23 cellular contexts compared by ENCODE assay signal in genomic region chr3:64003589-64003988, GRCh38. TPM values are rescaled to one million over a fixed set of nuclear protein-coding genes. Genes with fewer than 3 reads are reported as not detected.
A peak's percentile ranks its signal among the peaks of the same experiment; 100 is the strongest.
DNase-seq lines count a peak whose midpoint lies in the region; ATAC-seq, FAIRE-seq and TF ChIP-seq lines count a peak whose summit lies in the region.
"Had no signal": no experiment of that assay in that cellular context is flagged by ENCODE, and none has a peak within 500 bp of the region (broad histone marks: within the 10 kb centered on the region; RNA-seq: fewer than 3 reads in every experiment).

No MANE protein-coding gene starts in this region.

- H3K27ac Mint-ChIP-seq in activated T-cell treated with anti-CD3 and anti-CD28 coated beads, Interleukin-2, amount 50 U/mL, for 24 hours, result peak overlapping the region; percentile 35
- H3K27ac Mint-ChIP-seq in activated T-cell treated with anti-CD3 and anti-CD28 coated beads, Interleukin-2, amount 50 U/mL, for 72 hours, result no peak overlapping the region
- peak overlapping the region in 4 of 7 donors; percentile 10 to 43 (median 34) for H3K27ac Mint-ChIP-seq in CD4-positive, alpha-beta memory T cell
- H3K27ac Mint-ChIP-seq: B cell, HFFc6 had no signal

- intact Hi-C loops in CD4-positive, alpha-beta memory T cell (cut with micrococcal nuclease), result no loop called here
- intact Hi-C loops in pancreas (cut with DNase I), result no loop called here

- no peak for TF ChIP-seq POLR2A in GM12891 (IDR thresholded peaks at IDR 0.05; ENCODE audit: low read depth, low read length)

- no peaks in the 10 kb centered on the region for H3K27me3 Mint-ChIP-seq in activated T-cell treated with anti-CD3 and anti-CD28 coated beads, Interleukin-2, amount 50 U/mL, for 24 hours
- H3K27me3 Mint-ChIP-seq in activated T-cell treated with anti-CD3 and anti-CD28 coated beads, Interleukin-2, amount 50 U/mL, for 72 hours (ENCODE audit: low read depth), result no peaks in the 10 kb centered on the region
- H3K27me3 Mint-ChIP-seq in CD4-positive, alpha-beta memory T cell, result no peaks in the 10 kb centered on the region
- H3K27me3 Mint-ChIP-seq: B cell; CD4-positive, CD25-positive, alpha-beta regulatory T cell had no signal

- H3K9me3 ChIP-seq in CD4-positive, alpha-beta memory T cell (ENCODE audit: control insufficient read depth in 1 of 2, low read length in 2 of 2), result no peaks in the 10 kb centered on the region
- no peaks in the 10 kb centered on the region for H3K9me3 ChIP-seq in pancreas
- H3K9me3 ChIP-seq: BLaER1, HAP-1 had no signal

- no peak for DNase-seq in activated T-cell treated with anti-CD3 and anti-CD28 coated beads, Interleukin-2, amount 50 U/mL, for 24 hours
- no peak for DNase-seq in activated T-cell treated with anti-CD3 and anti-CD28 coated beads, Interleukin-2, amount 50 U/mL, for 72 hours
- no peak for DNase-seq in CD4-positive, alpha-beta memory T cell
- DNase-seq in amniotic epithelial cell (ENCODE audit: low read depth), result peak; percentile 12
- no peak for DNase-seq in pancreas
- DNase-seq in GM12891 (ENCODE audit: insufficient read length, low spot score), result no peak
- no peak for DNase-seq in foreskin keratinocyte
- DNase-seq: Calu3; CD4-positive, CD25-positive, alpha-beta regulatory T cell; COR-L47; DMS53; DMS79 treated with DMSO at 0.1 percent for 48 hours; GF-D8; GOT3; HFFc6 had no signal

- no peak for ATAC-seq in activated T-cell treated with anti-CD3 and anti-CD28 coated beads, Interleukin-2, amount 50 U/mL, for 72 hours (replicated peaks in 1 of 2)
- ATAC-seq in pancreas (peak in 2 of 4 donors; percentile 12 to 29), foreskin keratinocyte (no peak)

- FAIRE-seq in pancreas (lab: Jason Lieb, UNC) (no peak), GM12891 (lab: Jason Lieb, UNC) (no peak)
- FAIRE-seq: A204.1, GM12892, H54 had no signal

- H3K36me3 ChIP-seq in CD4-positive, alpha-beta memory T cell (ENCODE audit: insufficient read depth, low read length), result peaks cover 82% of the 10 kb centered on the region
- H3K36me3 ChIP-seq in pancreas, result peaks cover 0 to 15% (median 5%) of the 10 kb centered on the region in 3 donors

- no peaks in the 10 kb centered on the region for H3K27me3 ChIP-seq in CD4-positive, alpha-beta memory T cell (ENCODE audit: insufficient read depth, low read length)
- H3K27me3 ChIP-seq in pancreas (no peaks in the 10 kb centered on the region), foreskin keratinocyte (no peaks in the 10 kb centered on the region)
- H3K27me3 ChIP-seq: BLaER1 had no signal

- POLR2A ChIA-PET in CD4-positive, alpha-beta memory T cell (lab: Charles Lee; ENCODE audit: partially characterized antibody), result interaction anchor here (1.6 to 2.1 kb wide), 2 partner anchors 20 to 24 kb away, joined by 4 to 7 read pairs; partner anchors contain the start of gene PSMD6

- peaks cover 18% of the 10 kb centered on the region for H3K4me1 Mint-ChIP-seq in activated T-cell treated with anti-CD3 and anti-CD28 coated beads, Interleukin-2, amount 50 U/mL, for 24 hours (ENCODE audit: low read depth)
- H3K4me1 Mint-ChIP-seq in activated T-cell treated with anti-CD3 and anti-CD28 coated beads, Interleukin-2, amount 50 U/mL, for 72 hours (ENCODE audit: low read depth), result no peaks in the 10 kb centered on the region
- peaks cover 10 to 25% (median 15%) of the 10 kb centered on the region in 4 donors for H3K4me1 Mint-ChIP-seq in CD4-positive, alpha-beta memory T cell
- H3K4me1 Mint-ChIP-seq: B cell had no signal

- WGBS in pancreas, 2 donors, result 13 to 16% methylated on average over 2 of the region's 2 CpGs

- CTCF ChIA-PET in CD4-positive, alpha-beta memory T cell (lab: Charles Lee; ENCODE audit: partially characterized antibody), result interaction anchor here (1.1 to 2.5 kb wide), 4 partner anchors 11 to 42 kb away, joined by 3 to 23 read pairs (median 6); partner anchors contain the start of gene PSMD6

- no peak for TF ChIP-seq CTCF in pancreas (IDR thresholded peaks at IDR 0.05)
- no peak for TF ChIP-seq CTCF in foreskin keratinocyte (conservative IDR thresholded peaks at IDR 0.05)

- H3K4me3 Mint-ChIP-seq in activated T-cell treated with anti-CD3 and anti-CD28 coated beads, Interleukin-2, amount 50 U/mL, for 24 hours, result no peak overlapping the region
- H3K4me3 Mint-ChIP-seq in activated T-cell treated with anti-CD3 and anti-CD28 coated beads, Interleukin-2, amount 50 U/mL, for 72 hours, result no peak overlapping the region
- no peak overlapping the region for H3K4me3 Mint-ChIP-seq in CD4-positive, alpha-beta memory T cell
- H3K4me3 Mint-ChIP-seq: B cell; CD4-positive, CD25-positive, alpha-beta regulatory T cell; HFFc6 had no signal

- H3K4me1 ChIP-seq in CD4-positive, alpha-beta memory T cell (ENCODE audit: insufficient read depth, low read length), result peaks cover 3% of the 10 kb centered on the region
- H3K4me1 ChIP-seq in pancreas, result peaks cover 38 to 73% (median 58%) of the 10 kb centered on the region in 3 donors
- peaks cover under 1% of the 10 kb centered on the region for H3K4me1 ChIP-seq in foreskin keratinocyte

- no peak overlapping the region for H3K27ac ChIP-seq in CD4-positive, alpha-beta memory T cell (ENCODE audit: low read depth, low read length)
- peak overlapping the region in 3 of 4 donors; percentile 4 to 56 (median 55) for H3K27ac ChIP-seq in pancreas
- H3K27ac ChIP-seq in foreskin keratinocyte, result no peak overlapping the region
- H3K27ac ChIP-seq: 22Rv1, BLaER1, C4-2B had no signal

- no peaks in the 10 kb centered on the region for H3K9me3 Mint-ChIP-seq in activated T-cell treated with anti-CD3 and anti-CD28 coated beads, Interleukin-2, amount 50 U/mL, for 24 hours
- H3K9me3 Mint-ChIP-seq in activated T-cell treated with anti-CD3 and anti-CD28 coated beads, Interleukin-2, amount 50 U/mL, for 72 hours, result no peaks in the 10 kb centered on the region
- no peaks in the 10 kb centered on the region for H3K9me3 Mint-ChIP-seq in CD4-positive, alpha-beta memory T cell
- H3K9me3 Mint-ChIP-seq: CD4-positive, CD25-positive, alpha-beta regulatory T cell; HFFc6 had no signal

- H3K36me3 Mint-ChIP-seq in activated T-cell treated with anti-CD3 and anti-CD28 coated beads, Interleukin-2, amount 50 U/mL, for 24 hours (ENCODE audit: low read depth), result peaks cover 42% of the 10 kb centered on the region
- H3K36me3 Mint-ChIP-seq in activated T-cell treated with anti-CD3 and anti-CD28 coated beads, Interleukin-2, amount 50 U/mL, for 72 hours (ENCODE audit: insufficient read depth in 2 of 2), result peaks cover 3 to 16% of the 10 kb centered on the region in 2 donors
- peaks cover 31 to 38% of the 10 kb centered on the region in 2 donors for H3K36me3 Mint-ChIP-seq in CD4-positive, alpha-beta memory T cell

- no peak overlapping the region for H3K4me3 ChIP-seq in CD4-positive, alpha-beta memory T cell (ENCODE audit: low read length in 2 of 2)
- H3K4me3 ChIP-seq in pancreas, result no peak overlapping the region
- H3K4me3 ChIP-seq: BLaER1, HAP-1 had no signal

TF ChIP-seq in GM12891, 5 proteins besides CTCF, POLR2A, EP300 and RAD21:
- TF ChIP-seq PAX5 (IDR thresholded peaks at IDR 0.05; ENCODE audit: insufficient read depth, low read length, severe bottlenecking), result no peak
- TF ChIP-seq POU2F2 (IDR thresholded peaks at IDR 0.05; ENCODE audit: low read depth, low read length), result no peak
- TF ChIP-seq POLR2AphosphoS5 (IDR thresholded peaks at IDR 0.05; ENCODE audit: low read depth, low read length), result no peak
- no peak for TF ChIP-seq SPI1 (IDR thresholded peaks at IDR 0.05; ENCODE audit: low read depth, low read length)
- no peak for TF ChIP-seq TAF1 (IDR thresholded peaks at IDR 0.05; ENCODE audit: low read depth, low read length)

RNA-seq across cellular contexts. Expression of gene PSMD6, which starts 19.7 kb away (rescaled TPM):
- total RNA-seq in activated T-cell treated with anti-CD3 and anti-CD28 coated beads, Interleukin-2, amount 50 U/mL, for 72 hours, result 10 to 100 TPM; 83.4 to 90.3 TPM
- 10 to 100 TPM; 65.7 to 68.1 TPM for total RNA-seq in CD4-positive, alpha-beta memory T cell
- polyA plus RNA-seq in CD4-positive, alpha-beta memory T cell, result 100 to 1,000 TPM; 127 to 152 TPM
- total RNA-seq in pancreas, result 100 to 1,000 TPM in 4 of 6 donors, 10 to 100 TPM in 2; 73.7 to 220 (median 134) TPM
- polyA plus RNA-seq in pancreas, result 100 to 1,000 TPM; 103 to 106 TPM
- polyA plus RNA-seq in GM12891 (2012; ENCODE audit: low read depth, missing spikeins), result 88.4 TPM
- total RNA-seq in foreskin keratinocyte, result 119 and 139 TPM in 2 replicates
- polyA plus RNA-seq in foreskin keratinocyte, result 104 and 132 TPM in 2 replicates

Comparison
In these comparisons a context has a peak if more than half of its experiments do, and no peak if none do; other contexts are left out.
1. H3K27ac ChIP-seq: peak in pancreas (3 of 4); none in CD4-positive, alpha-beta memory T cell (single experiment) and foreskin keratinocyte (single experiment).